Comparison of ENCODE assay signal across 8 cellular contexts in the genomic region with DNA sequence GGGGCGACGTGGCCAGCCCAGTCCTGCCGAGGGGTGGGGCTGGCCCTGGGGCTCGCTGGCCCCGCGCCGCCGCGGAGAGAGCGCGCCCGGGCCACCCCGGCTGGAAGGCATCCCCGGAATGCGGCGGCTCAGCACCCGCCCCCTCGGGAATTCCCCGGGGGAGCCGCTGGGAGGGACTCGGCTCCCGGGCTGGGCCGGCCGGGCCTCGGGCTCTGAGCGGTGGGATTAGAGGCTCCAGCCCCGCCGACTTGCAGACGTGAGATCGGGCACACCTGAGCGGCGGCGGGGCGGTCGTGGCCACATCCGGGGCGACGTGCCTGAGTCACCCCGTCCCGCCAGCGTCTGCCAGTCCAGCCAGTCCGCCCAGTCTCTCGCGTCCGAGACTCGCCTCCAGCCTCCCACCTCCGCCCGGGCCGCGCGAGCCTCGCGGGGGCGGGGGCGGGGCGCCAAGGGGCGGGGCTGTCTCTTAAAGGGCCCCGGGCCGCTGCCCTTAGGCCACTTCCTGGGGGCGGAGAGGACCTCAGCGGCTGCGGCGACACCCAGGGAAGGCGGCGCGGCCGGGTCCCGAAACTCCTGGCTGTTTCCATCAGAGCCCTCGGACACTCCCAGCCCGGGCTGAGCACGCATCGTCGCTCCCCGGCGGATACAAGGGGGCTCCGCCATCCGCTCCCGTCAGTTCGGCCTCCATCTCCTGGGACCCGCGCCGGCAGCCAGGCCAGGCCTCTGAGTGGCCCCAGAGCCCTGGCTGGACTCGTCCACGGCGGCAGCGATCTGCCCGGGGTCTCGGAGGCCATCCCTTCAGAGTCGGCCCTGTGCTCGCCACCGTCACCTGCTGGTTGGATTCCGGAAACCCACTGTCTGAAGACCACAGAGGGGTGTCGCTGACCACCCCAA. TPM values are rescaled to one million over a fixed set of nuclear protein-coding genes. Genes with fewer than 3 reads are reported as not detected.
DNase-seq lines count a peak whose midpoint lies in the region; ATAC-seq and TF ChIP-seq lines count a peak whose summit lies in the region.

A gene (plus strand): TSS at position 498 of the 894 bp plus-strand sequence.

- WGBS in stomach, 5 donors = 0 to 3% (median 1%) methylated on average over 30 to 93 of the region's 93 CpGs

- H3K27ac ChIP-seq in AG04450 (ENCODE audit: low read depth, low read length) (peak within 1 kb of the TSS; percentile 100), stomach (peak within 1 kb of the TSS; percentile 95 to 99 (median 99))

- H3K4me1 ChIP-seq in stomach = peaks cover 38 to 79% (median 68%) of the 10 kb centered on the region in 4 donors

- peak; percentile 64 for DNase-seq in AG04450 (ENCODE audit: low read depth, low spot score)
- DNase-seq in activated T-helper 2 cell treated with anti-CD3 and anti-CD28 coated beads, Interferon-gamma antibody, Interleukin-2, Interleukin-4, amounts not matched to agents 10 μg/mL and 5 μg/mL and 100 μg/mL, durations not matched to agents 14 hours and 24 hours and 36 hours (ENCODE audit: low spot score) = peak; percentile 74
- DNase-seq in fibroblast of peridontal ligament (ENCODE audit: extremely low read depth) = peak; percentile 82
- peak; percentile 79 for DNase-seq in natural killer cell
- DNase-seq in stomach = peak; percentile 97

- CTCF ChIA-PET in AG04450 (lab: Charles Lee) = interaction anchor here (1.0 kb wide), 1 partner anchor 52 kb away, joined by 3 read pairs; a partner anchor contains a TSS

- TF ChIP-seq EP300 in stomach (IDR thresholded peaks at IDR 0.05) = no peak

- no peak for TF ChIP-seq POLR2A in stomach (IDR thresholded peaks at IDR 0.05)

- intact Hi-C loops in activated T-helper 2 cell treated with anti-CD3 and anti-CD28 coated beads, Interferon-gamma antibody, Interleukin-2, Interleukin-4, amounts not matched to agents 10 μg/mL and 5 μg/mL and 100 μg/mL, durations not matched to agents 14 hours and 24 hours and 36 hours (cut with micrococcal nuclease) = loop anchor here (2.0 to 5.0 kb wide), 4 partner anchors 15 to 335 kb away; a partner anchor contains a TSS
- intact Hi-C loops in natural killer cell (cut with micrococcal nuclease) (loop anchor here (5.0 to 10.0 kb wide), 2 partner anchors 85 to 333 kb away; a partner anchor contains a TSS), stomach (cut with DNase I; ENCODE audit: low total_unique reads) (no loop called here)

- H3K4me3 ChIP-seq in AG04450 (ENCODE audit: low read depth, low read length) (peak within 1 kb of the TSS; percentile 91), stomach (peak within 1 kb of the TSS; percentile 60 to 84 (median 71))

- TF ChIP-seq CTCF in AG04450 (IDR thresholded peaks at IDR 0.05; ENCODE audit: low read depth, low read length) (peak; percentile 71), natural killer cell (IDR thresholded peaks at IDR 0.05) (peak; percentile 1), stomach (IDR thresholded peaks at IDR 0.05) (peak in 4 of 7 experiments; percentile 31 to 42 (median 38))

- H3K27me3 ChIP-seq in AG04450 (ENCODE audit: control insufficient read depth, insufficient read depth, low read length) (no peaks in the 10 kb centered on the region), stomach (no peaks in the 10 kb centered on the region)

- no peaks in the 10 kb centered on the region for H3K9me3 Mint-ChIP-seq in activated T-helper 2 cell treated with anti-CD3 and anti-CD28 coated beads, Interferon-gamma antibody, Interleukin-2, Interleukin-4, amounts not matched to agents 10 μg/mL and 5 μg/mL and 100 μg/mL, durations not matched to agents 14 hours and 24 hours and 36 hours
- H3K9me3 Mint-ChIP-seq in natural killer cell = no peaks in the 10 kb centered on the region

- peaks cover 0 to 13% (median 0%) of the 10 kb centered on the region in 4 donors for H3K36me3 ChIP-seq in stomach

- peak within 1 kb of the TSS; percentile 87 for H3K27ac Mint-ChIP-seq in activated T-helper 2 cell treated with anti-CD3 and anti-CD28 coated beads, Interferon-gamma antibody, Interleukin-2, Interleukin-4, amounts not matched to agents 10 μg/mL and 5 μg/mL and 100 μg/mL, durations not matched to agents 14 hours and 24 hours and 36 hours
- H3K27ac Mint-ChIP-seq in natural killer cell = peak within 1 kb of the TSS; percentile 89

- POLR2A ChIA-PET in AG04450 (lab: Yijun Ruan, JAX) = interaction anchor here (0.6 to 2.5 kb wide), 7 partner anchors 11 to 811 kb away, joined by 3 to 8 read pairs (median 3); a partner anchor contains a TSS

- no peaks in the 10 kb centered on the region; the same call in 1 of the 2 replicates for H3K9me3 ChIP-seq in AG04450 (ENCODE audit: control insufficient read depth, insufficient read depth, low read length)
- no peaks in the 10 kb centered on the region for H3K9me3 ChIP-seq in stomach

- ATAC-seq in GM18909 (IDR thresholded peaks at IDR 0.05; ENCODE audit: poor library complexity, unreplicated experiment) (peak; percentile 62), HG03159 (IDR thresholded peaks at IDR 0.05; ENCODE audit: unreplicated experiment) (peak; percentile 48), natural killer cell (peak; percentile 75 to 88 (median 78))

- peak within 1 kb of the TSS; percentile 90 for H3K4me3 Mint-ChIP-seq in activated T-helper 2 cell treated with anti-CD3 and anti-CD28 coated beads, Interferon-gamma antibody, Interleukin-2, Interleukin-4, amounts not matched to agents 10 μg/mL and 5 μg/mL and 100 μg/mL, durations not matched to agents 14 hours and 24 hours and 36 hours (ENCODE audit: low read depth)
- peak within 1 kb of the TSS; percentile 97 for H3K4me3 Mint-ChIP-seq in natural killer cell

- peaks cover 50% of the 10 kb centered on the region for H3K36me3 Mint-ChIP-seq in activated T-helper 2 cell treated with anti-CD3 and anti-CD28 coated beads, Interferon-gamma antibody, Interleukin-2, Interleukin-4, amounts not matched to agents 10 μg/mL and 5 μg/mL and 100 μg/mL, durations not matched to agents 14 hours and 24 hours and 36 hours (ENCODE audit: low read depth)
- no peaks in the 10 kb centered on the region for H3K36me3 Mint-ChIP-seq in natural killer cell

- H3K4me1 Mint-ChIP-seq in activated T-helper 2 cell treated with anti-CD3 and anti-CD28 coated beads, Interferon-gamma antibody, Interleukin-2, Interleukin-4, amounts not matched to agents 10 μg/mL and 5 μg/mL and 100 μg/mL, durations not matched to agents 14 hours and 24 hours and 36 hours (ENCODE audit: low read depth) = peaks cover 32% of the 10 kb centered on the region
- H3K4me1 Mint-ChIP-seq in natural killer cell = peaks cover 9 to 59% of the 10 kb centered on the region in 2 donors

- H3K27me3 Mint-ChIP-seq in activated T-helper 2 cell treated with anti-CD3 and anti-CD28 coated beads, Interferon-gamma antibody, Interleukin-2, Interleukin-4, amounts not matched to agents 10 μg/mL and 5 μg/mL and 100 μg/mL, durations not matched to agents 14 hours and 24 hours and 36 hours (ENCODE audit: low read depth) = no peaks in the 10 kb centered on the region
- H3K27me3 Mint-ChIP-seq in natural killer cell (ENCODE audit: low read depth in 2 of 2) = no peaks in the 10 kb centered on the region

TF ChIP-seq in PFSK-1, 5 proteins besides CTCF, POLR2A, EP300 and RAD21:
- TF ChIP-seq SIN3A (IDR thresholded peaks at IDR 0.05; ENCODE audit: borderline replicate concordance, insufficient read depth, low read length) = peak; percentile 36; the same call in 1 of the 2 replicates
- TF ChIP-seq, protein P1, sequence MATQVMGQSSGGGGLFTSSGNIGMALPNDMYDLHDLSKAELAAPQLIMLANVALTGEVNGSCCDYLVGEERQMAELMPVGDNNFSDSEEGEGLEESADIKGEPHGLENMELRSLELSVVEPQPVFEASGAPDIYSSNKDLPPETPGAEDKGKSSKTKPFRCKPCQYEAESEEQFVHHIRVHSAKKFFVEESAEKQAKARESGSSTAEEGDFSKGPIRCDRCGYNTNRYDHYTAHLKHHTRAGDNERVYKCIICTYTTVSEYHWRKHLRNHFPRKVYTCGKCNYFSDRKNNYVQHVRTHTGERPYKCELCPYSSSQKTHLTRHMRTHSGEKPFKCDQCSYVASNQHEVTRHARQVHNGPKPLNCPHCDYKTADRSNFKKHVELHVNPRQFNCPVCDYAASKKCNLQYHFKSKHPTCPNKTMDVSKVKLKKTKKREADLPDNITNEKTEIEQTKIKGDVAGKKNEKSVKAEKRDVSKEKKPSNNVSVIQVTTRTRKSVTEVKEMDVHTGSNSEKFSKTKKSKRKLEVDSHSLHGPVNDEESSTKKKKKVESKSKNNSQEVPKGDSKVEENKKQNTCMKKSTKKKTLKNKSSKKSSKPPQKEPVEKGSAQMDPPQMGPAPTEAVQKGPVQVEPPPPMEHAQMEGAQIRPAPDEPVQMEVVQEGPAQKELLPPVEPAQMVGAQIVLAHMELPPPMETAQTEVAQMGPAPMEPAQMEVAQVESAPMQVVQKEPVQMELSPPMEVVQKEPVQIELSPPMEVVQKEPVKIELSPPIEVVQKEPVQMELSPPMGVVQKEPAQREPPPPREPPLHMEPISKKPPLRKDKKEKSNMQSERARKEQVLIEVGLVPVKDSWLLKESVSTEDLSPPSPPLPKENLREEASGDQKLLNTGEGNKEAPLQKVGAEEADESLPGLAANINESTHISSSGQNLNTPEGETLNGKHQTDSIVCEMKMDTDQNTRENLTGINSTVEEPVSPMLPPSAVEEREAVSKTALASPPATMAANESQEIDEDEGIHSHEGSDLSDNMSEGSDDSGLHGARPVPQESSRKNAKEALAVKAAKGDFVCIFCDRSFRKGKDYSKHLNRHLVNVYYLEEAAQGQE (IDR thresholded peaks at IDR 0.05; ENCODE audit: insufficient read depth in 1 of 2, low read depth in 2 of 2, low read length in 2 of 2) = 0 out of 4 replicates have a peak, but pooled peaks of 1 of the 2 experiments have one; percentile 8
- peak; percentile 65; the same call in 1 of the 2 replicates for TF ChIP-seq TAF1 (IDR thresholded peaks at IDR 0.05; ENCODE audit: borderline replicate concordance, insufficient read depth, low read length)
- peak; percentile 77 for TF ChIP-seq POLR2AphosphoS5 (IDR thresholded peaks at IDR 0.05; ENCODE audit: low read depth, low read length)
- TF ChIP-seq FOXP2 (optimal IDR thresholded peaks at IDR 0.05; ENCODE audit: borderline replicate concordance, extremely low read depth, extremely low read length, insufficient read depth) = peak; percentile 10

RNA-seq across cellular contexts. Expression of the gene that starts here (rescaled TPM):
- polyA plus RNA-seq in AG04450 (2011; rRNA removed) (12.1 and 13.8 TPM in 2 replicates), stomach (10 to 100 TPM in 1 of 3 donors, 1 to 10 TPM in 2; 8.9 to 14.1 (median 9.4) TPM)
- 11.6 and 14.6 TPM in 2 replicates for polyA minus RNA-seq in AG04450 (2011; rRNA and poly(A)+ RNA removed)
- polyA plus RNA-seq in PFSK-1 (2012; ENCODE audit: insufficient read length, low read depth) = 6.3 TPM
- total RNA-seq in activated T-helper 2 cell treated with anti-CD3 and anti-CD28 coated beads, Interferon-gamma antibody, Interleukin-2, Interleukin-4, amounts not matched to agents 10 μg/mL and 5 μg/mL and 100 μg/mL, durations not matched to agents 14 hours and 24 hours and 36 hours = 8.0 and 8.5 TPM in 2 replicates
- total RNA-seq in natural killer cell (1 to 10 TPM; 5.6 to 9.7 (median 8.3) TPM), stomach (10 to 100 TPM in 1 of 5 donors, 1 to 10 TPM in 3, under 1 TPM in 1; 0.58 to 11.0 (median 3.5) TPM)

Comparison
In these comparisons a context has a peak if more than half of its experiments do, and no peak if none do; other contexts are left out.
1. Peak in every context shown above with its lines: DNase-seq, ATAC-seq, H3K4me3 ChIP-seq and H3K27ac ChIP-seq.
2. CTCF ChIP-seq: peak in every context shown above with its lines; median percentile 71 in AG04450; 38 in stomach; 1 in natural killer cell.